In genomic region chr5:8247485-8247884, GRCh38 we compare ENCODE assay signal across 21 cellular contexts.
DNase-seq lines count a peak whose midpoint lies in the region; ATAC-seq and TF ChIP-seq lines count a peak whose summit lies in the region.
"Had no signal": no experiment of that assay in that cellular context is flagged by ENCODE, and none has a peak within 500 bp of the region (broad histone marks: within the 10 kb centered on the region; RNA-seq: fewer than 3 reads in every experiment).

No MANE protein-coding gene starts in this region.

- in situ Hi-C loops in GM13977 (cut with MboI; ENCODE audit: low pct_unique_long_range_greater_than_20kb, low sequenced_read_pairs, unreplicated experiment) = no loop called here

- intact Hi-C loops in PC-9 (cut with micrococcal nuclease; ENCODE audit: unreplicated experiment) = loop anchor here (10.0 kb wide), 1 partner anchor 957 kb away; no protein-coding TSS in a partner anchor

- no peaks in the 10 kb centered on the region for H3K79me2 ChIP-seq in PC-9 (ENCODE audit: low read depth)

- H4K20me1 ChIP-seq in PC-9 (ENCODE audit: insufficient read depth) = no peaks in the 10 kb centered on the region

- CTCF ChIA-PET in PC-9 (lab: Charles Lee) = no interaction called here

- BruUV-seq in PC-9 (replicated peaks; lab: Mats Ljungman, UMichigan) = no TSS peak

- peaks cover 52% of the 10 kb centered on the region for H3K27me3 ChIP-seq in PC-9 (ENCODE audit: insufficient read depth, low read depth)
- H3K27me3 ChIP-seq: ascending aorta, foreskin keratinocyte, tibial nerve had no signal

- H3F3A ChIP-seq in PC-9 (ENCODE audit: insufficient read depth, low read depth) = no peaks in the 10 kb centered on the region

- POLR2A ChIA-PET in PC-9 (lab: Charles Lee; ENCODE audit: unreplicated experiment) = interaction anchor here (0.7 kb wide), 1 partner anchor 545 kb away, joined by 4 read pairs; no protein-coding TSS in a partner anchor

- TF ChIP-seq CTCF in C4-2B (conservative IDR thresholded peaks at IDR 0.05) (peak; percentile 66), LNCAP (IDR thresholded peaks at IDR 0.05) (peak; percentile 15; the same call in 1 of the 2 replicates), PC-9 (conservative IDR thresholded peaks at IDR 0.05) (peak; percentile 43; the same call in 1 of the 2 replicates), GM13977 (IDR thresholded peaks at IDR 0.05; ENCODE audit: extremely low read depth, insufficient read depth, missing control alignments) (no peak)

- H3K36me3 ChIP-seq in PC-9 (ENCODE audit: low read depth) = no peaks in the 10 kb centered on the region
- H3K36me3 ChIP-seq: ascending aorta, MG63, tibial nerve had no signal

- H3K4me2 ChIP-seq in PC-9 = no peak overlapping the region

- ATAC-seq in HG03039 (IDR thresholded peaks at IDR 0.05; ENCODE audit: unreplicated experiment) = no peak
- ATAC-seq: foreskin keratinocyte, HepG2 had no signal

- no peak overlapping the region for H2AFZ ChIP-seq in PC-9

- no peaks in the 10 kb centered on the region for H3K9me3 ChIP-seq in PC-9 (ENCODE audit: insufficient read depth, low read depth)
- H3K9me3 ChIP-seq: ascending aorta, MG63 had no signal

- DNase-seq in PC-9 (no peak), globus pallidus (ENCODE audit: low spot score) (peak; percentile 1), GM13977 (ENCODE audit: low spot score) (no peak), MV-4-11 (lab: John Stamatoyannopoulos, UW) (no peak), amygdala (lab: John Stamatoyannopoulos, UW) (no peak)
- DNase-seq: activated naive CD4-positive, alpha-beta T cell treated with anti-CD3 and anti-CD28 coated beads for 36 hours; COR-L47; foreskin keratinocyte; kidney; mammary epithelial cell; MG63; NCI-H187; SHP77 treated with DMSO at 0.1 percent for 48 hours; stimulated activated naive CD4-positive, alpha-beta T cell treated with Interleukin-2 at 50 U/mL for 16 hours had no signal

- no peak overlapping the region for H3K4me3 ChIP-seq in PC-9
- H3K4me3 ChIP-seq: ascending aorta, coronary artery, MG63, tibial nerve had no signal

- H3K4me1 ChIP-seq in PC-9 (replicated peaks; ENCODE audit: insufficient read depth) = no peaks in the 10 kb centered on the region
- H3K4me1 ChIP-seq: ascending aorta, foreskin keratinocyte had no signal

- no peak overlapping the region for H3K27ac ChIP-seq in C4-2B
- no peak overlapping the region for H3K27ac ChIP-seq in PC-9
- H3K27ac ChIP-seq: ascending aorta, coronary artery, foreskin keratinocyte had no signal

- no peaks in the 10 kb centered on the region for H3K9me2 ChIP-seq in PC-9 (ENCODE audit: insufficient read depth)
